In genomic region chrX:12971282-12972003, GRCh38 we compare ENCODE assay signal across 8 cellular contexts. TPM values are rescaled to one million over a fixed set of nuclear protein-coding genes. Genes with fewer than 3 reads are reported as not detected.
DNase-seq lines count a peak whose midpoint lies in the region; ATAC-seq and TF ChIP-seq lines count a peak whose summit lies in the region.

No MANE protein-coding gene starts in this region.

- peak overlapping the region; percentile 61 for H3K4me3 ChIP-seq in GM12864 (ENCODE audit: low read depth, low read length)
- peak overlapping the region in 3 of 4 donors; percentile 7 to 81 (median 12) for H3K4me3 ChIP-seq in Peyer's patch

- no peak for DNase-seq in GM12864 (ENCODE audit: low read depth)
- DNase-seq in Peyer's patch, result peak in 2 of 3 donors; percentile 57 to 65
- DNase-seq in endothelial cell (ENCODE audit: low spot score), result no peak
- no peak for DNase-seq in progenitor cell of endocrine pancreas (ENCODE audit: low spot score, unreplicated experiment)
- DNase-seq in islet precursor cell, result no peak
- DNase-seq in HUDEP-2 (lab: John Stamatoyannopoulos, UW; ENCODE audit: unreplicated experiment in 76 of 76), result no peak
- no peak for DNase-seq in NCI-H1930 (lab: John Stamatoyannopoulos, UW)

- peaks cover 0 to 8% (median 0%) of the 10 kb centered on the region in 4 donors for H3K9me3 ChIP-seq in Peyer's patch

- peaks cover 30% of the 10 kb centered on the region for H3K4me1 Mint-ChIP-seq in endothelial cell (ENCODE audit: unreplicated experiment)
- H3K4me1 Mint-ChIP-seq in progenitor cell of endocrine pancreas (ENCODE audit: low read depth), result peaks cover 20% of the 10 kb centered on the region

- no peaks in the 10 kb centered on the region for H3K9me3 Mint-ChIP-seq in endothelial cell (ENCODE audit: unreplicated experiment)
- peaks cover 17% of the 10 kb centered on the region for H3K9me3 Mint-ChIP-seq in progenitor cell of endocrine pancreas (ENCODE audit: low read depth)

- no peak for ATAC-seq in GM21390 (IDR thresholded peaks at IDR 0.05; ENCODE audit: unreplicated experiment)

- H3K4me1 ChIP-seq in Peyer's patch, result no peaks in the 10 kb centered on the region

- TF ChIP-seq POLR2A in Peyer's patch (IDR thresholded peaks at IDR 0.05), result no peak

- H3K27ac ChIP-seq in Peyer's patch, result peak overlapping the region; percentile 77 to 99 (median 84)

- H3K4me3 Mint-ChIP-seq in endothelial cell (ENCODE audit: unreplicated experiment) (peak overlapping the region; percentile 18), progenitor cell of endocrine pancreas (ENCODE audit: low read depth) (peak overlapping the region; percentile 20)

- H3K36me3 ChIP-seq in Peyer's patch, result peaks cover 0 to 10% (median 0%) of the 10 kb centered on the region in 3 donors

- H3K27ac Mint-ChIP-seq in endothelial cell (ENCODE audit: unreplicated experiment) (peak overlapping the region; percentile 89), progenitor cell of endocrine pancreas (peak overlapping the region; percentile 90)

- H3K27me3 Mint-ChIP-seq in endothelial cell (ENCODE audit: unreplicated experiment) (peaks cover 3% of the 10 kb centered on the region), progenitor cell of endocrine pancreas (no peaks in the 10 kb centered on the region)

- no peaks in the 10 kb centered on the region for H3K27me3 ChIP-seq in Peyer's patch

- H3K36me3 Mint-ChIP-seq in endothelial cell (ENCODE audit: low read depth, unreplicated experiment), result peaks cover 4% of the 10 kb centered on the region
- H3K36me3 Mint-ChIP-seq in progenitor cell of endocrine pancreas (ENCODE audit: insufficient read depth), result peaks cover 9% of the 10 kb centered on the region

- no peak for TF ChIP-seq CTCF in GM12864 (IDR thresholded peaks at IDR 0.05; ENCODE audit: low read depth, low read length, missing control alignments)
- no peak for TF ChIP-seq CTCF in Peyer's patch (IDR thresholded peaks at IDR 0.05)
- no peak for TF ChIP-seq CTCF in endothelial cell (IDR thresholded peaks at IDR 0.05; ENCODE audit: unreplicated experiment)
- no peak for TF ChIP-seq CTCF in progenitor cell of endocrine pancreas (IDR thresholded peaks at IDR 0.05; ENCODE audit: unreplicated experiment)

RNA-seq across cellular contexts. Expression of gene TMSB4X, which starts 3.5 kb away (rescaled TPM):
- total RNA-seq in Peyer's patch, result 1,000 to 10,000 TPM; 1,496 to 3,676 (median 1,701) TPM
- total RNA-seq in endothelial cell (ENCODE audit: unreplicated experiment), result 3,201 TPM
- 1,699 and 1,780 TPM in 2 replicates for total RNA-seq in progenitor cell of endocrine pancreas

Comparison
In these comparisons a context has a peak if more than half of its experiments do, and no peak if none do; other contexts are left out.
1. DNase-seq: peak in Peyer's patch (2 of 3); none in GM12864 (single experiment), endothelial cell (single experiment), progenitor cell of endocrine pancreas (single experiment), islet precursor cell (single experiment), HUDEP-2 (0 of 76) and NCI-H1930 (0 of 2).